In genomic region chr12:125064492-125064891, GRCh38 we compare ENCODE assay signal across 8 cellular contexts. TPM values are rescaled to one million over a fixed set of nuclear protein-coding genes. Genes with fewer than 3 reads are reported as not detected.
DNase-seq lines count a peak whose midpoint lies in the region; ATAC-seq, FAIRE-seq and TF ChIP-seq lines count a peak whose summit lies in the region.

No MANE protein-coding gene starts in this region.

- H3K9me3 Mint-ChIP-seq in T-helper 2 cell treated with Interferon-gamma antibody and Interleukin-4, amounts not matched to agents 5 μg/mL and 100 μg/mL, for 36 hours = peaks cover 10% of the 10 kb centered on the region
- peaks cover 6% of the 10 kb centered on the region for H3K9me3 Mint-ChIP-seq in activated CD4-positive, alpha-beta memory T cell treated with anti-CD3 and anti-CD28 coated beads, Interleukin-2, amount 10 ng/mL, durations not matched to agents 7 days and 5 days

- H3K36me3 Mint-ChIP-seq in T-helper 2 cell treated with Interferon-gamma antibody and Interleukin-4, amounts not matched to agents 5 μg/mL and 100 μg/mL, for 36 hours (ENCODE audit: low read depth) = peaks cover 5% of the 10 kb centered on the region
- no peaks in the 10 kb centered on the region for H3K36me3 Mint-ChIP-seq in activated CD4-positive, alpha-beta memory T cell treated with anti-CD3 and anti-CD28 coated beads, Interleukin-2, amount 10 ng/mL, durations not matched to agents 7 days and 5 days (ENCODE audit: low read depth)

- no peak for TF ChIP-seq EP300 in suprapubic skin (IDR thresholded peaks at IDR 0.05)

- 69% methylated on average over 5 of the region's 5 CpGs for WGBS in suprapubic skin

- POLR2A ChIA-PET in activated CD4-positive, alpha-beta memory T cell treated with anti-CD3 and anti-CD28 coated beads, Interleukin-2, amount 10 ng/mL, durations not matched to agents 7 days and 5 days (lab: Charles Lee) = interaction anchor here (2.5 kb wide), 1 partner anchor 15 kb away, joined by 12 read pairs; no protein-coding TSS in a partner anchor

- no peaks in the 10 kb centered on the region for H3K9me3 ChIP-seq in keratinocyte (ENCODE audit: control insufficient read depth, low read depth, low read length)
- H3K9me3 ChIP-seq in suprapubic skin = no peaks in the 10 kb centered on the region

- H3K36me3 ChIP-seq in keratinocyte (ENCODE audit: control insufficient read depth in 2 of 2, extremely low read depth in 1 of 2, insufficient read depth in 2 of 2, low read length in 2 of 2) = peaks cover 2 to 5% of the 10 kb centered on the region in 2 experiments
- H3K36me3 ChIP-seq in suprapubic skin = no peaks in the 10 kb centered on the region

- H3K27ac ChIP-seq in keratinocyte (ENCODE audit: control insufficient read depth, insufficient read depth, low read length) = no peak overlapping the region
- H3K27ac ChIP-seq in suprapubic skin = no peak overlapping the region

- no peak for TF ChIP-seq POLR2A in suprapubic skin (IDR thresholded peaks at IDR 0.05)

- H3K9ac ChIP-seq in keratinocyte (ENCODE audit: control insufficient read depth, extremely low read depth, insufficient read depth, low read length) = peak overlapping the region; percentile 73

- FAIRE-seq in keratinocyte (lab: Jason Lieb, UNC) = no peak

- H3K79me2 ChIP-seq in keratinocyte (ENCODE audit: control insufficient read depth, insufficient read depth, low read length) = peaks cover 27% of the 10 kb centered on the region

- H3K27me3 ChIP-seq in keratinocyte (ENCODE audit: control insufficient read depth, extremely low read depth, insufficient read depth, low read length) (no peaks in the 10 kb centered on the region), suprapubic skin (no peaks in the 10 kb centered on the region)

- no peak for TF ChIP-seq CTCF in keratinocyte (optimal IDR thresholded peaks at IDR 0.05 in 1 of 3, IDR thresholded peaks at IDR 0.05 in 1 of 3, conservative IDR thresholded peaks at IDR 0.05 in 1 of 3; ENCODE audit: extremely low read depth in 1 of 3, insufficient read depth in 2 of 3, low read length in 3 of 3)
- no peak for TF ChIP-seq CTCF in suprapubic skin (IDR thresholded peaks at IDR 0.05)

- no peak overlapping the region for H3K27ac Mint-ChIP-seq in T-helper 2 cell treated with Interferon-gamma antibody and Interleukin-4, amounts not matched to agents 5 μg/mL and 100 μg/mL, for 36 hours
- H3K27ac Mint-ChIP-seq in activated CD4-positive, alpha-beta memory T cell treated with anti-CD3 and anti-CD28 coated beads, Interleukin-2, amount 10 ng/mL, durations not matched to agents 7 days and 5 days = no peak overlapping the region

- peaks cover 7% of the 10 kb centered on the region for H3K4me1 ChIP-seq in keratinocyte (ENCODE audit: control insufficient read depth, extremely low read depth, insufficient read depth, low read length)
- H3K4me1 ChIP-seq in suprapubic skin = peaks cover 25% of the 10 kb centered on the region

- dilution Hi-C loops in keratinocyte (cut with MboI; ENCODE audit: extremely low pct_ligation_motif_present, low sequenced_read_pairs) = no loop called here

- no peaks in the 10 kb centered on the region for H3K9me1 ChIP-seq in keratinocyte (ENCODE audit: control insufficient read depth, extremely low read depth, insufficient read depth, low read length)

- H3K4me3 Mint-ChIP-seq in T-helper 2 cell treated with Interferon-gamma antibody and Interleukin-4, amounts not matched to agents 5 μg/mL and 100 μg/mL, for 36 hours = peak overlapping the region; percentile 82
- peak overlapping the region; percentile 61 for H3K4me3 Mint-ChIP-seq in activated CD4-positive, alpha-beta memory T cell treated with anti-CD3 and anti-CD28 coated beads, Interleukin-2, amount 10 ng/mL, durations not matched to agents 7 days and 5 days

- no peak overlapping the region for H2AFZ ChIP-seq in keratinocyte (ENCODE audit: control insufficient read depth, low read length)

- H3K4me3 ChIP-seq in keratinocyte (ENCODE audit: control insufficient read depth in 2 of 3, extremely low read depth in 1 of 3, insufficient read depth in 2 of 3, low read depth in 1 of 3, low read length in 3 of 3) (peak overlapping the region; percentile 72 to 92 (median 76)), suprapubic skin (peak overlapping the region; percentile 77)

- peaks cover 21% of the 10 kb centered on the region for H3K4me1 Mint-ChIP-seq in T-helper 2 cell treated with Interferon-gamma antibody and Interleukin-4, amounts not matched to agents 5 μg/mL and 100 μg/mL, for 36 hours (ENCODE audit: low read depth)
- peaks cover 16% of the 10 kb centered on the region for H3K4me1 Mint-ChIP-seq in activated CD4-positive, alpha-beta memory T cell treated with anti-CD3 and anti-CD28 coated beads, Interleukin-2, amount 10 ng/mL, durations not matched to agents 7 days and 5 days

- CTCF ChIA-PET in activated CD4-positive, alpha-beta memory T cell treated with anti-CD3 and anti-CD28 coated beads, Interleukin-2, amount 10 ng/mL, durations not matched to agents 7 days and 5 days (lab: Charles Lee) = interaction anchor here (0.8 to 1.0 kb wide), 2 partner anchors 11 to 158 kb away, joined by 3 to 5 read pairs; no protein-coding TSS in a partner anchor

- peak overlapping the region; percentile 87 for H3K4me2 ChIP-seq in keratinocyte (ENCODE audit: control insufficient read depth, extremely low read depth, insufficient read depth, low read depth, low read length)

- no peak for ATAC-seq in HG03460 (IDR thresholded peaks at IDR 0.05; ENCODE audit: unreplicated experiment)

- H4K20me1 ChIP-seq in keratinocyte (ENCODE audit: control insufficient read depth, extremely low read depth, insufficient read depth, low read length) = no peaks in the 10 kb centered on the region

- peaks cover 23% of the 10 kb centered on the region for H3K27me3 Mint-ChIP-seq in T-helper 2 cell treated with Interferon-gamma antibody and Interleukin-4, amounts not matched to agents 5 μg/mL and 100 μg/mL, for 36 hours (ENCODE audit: low read depth)
- peaks cover 15% of the 10 kb centered on the region for H3K27me3 Mint-ChIP-seq in activated CD4-positive, alpha-beta memory T cell treated with anti-CD3 and anti-CD28 coated beads, Interleukin-2, amount 10 ng/mL, durations not matched to agents 7 days and 5 days

- DNase-seq in T-helper 2 cell treated with Interferon-gamma antibody and Interleukin-4, amounts not matched to agents 5 μg/mL and 100 μg/mL, for 36 hours (ENCODE audit: low spot score) = no peak
- DNase-seq in T-helper 2 cell (no peak), keratinocyte (ENCODE audit: low read depth, low spot score) (no peak), suprapubic skin (ENCODE audit: low spot score in 2 of 2) (no peak), NCI-H1048 (lab: John Stamatoyannopoulos, UW) (no peak), NCI-H510A treated with DMSO at 0.1 percent for 48 hours (lab: John Stamatoyannopoulos, UW) (no peak)
- no peak for DNase-seq in activated CD4-positive, alpha-beta memory T cell treated with anti-CD3 and anti-CD28 coated beads, Interleukin-2, amount 10 ng/mL, durations not matched to agents 7 days and 5 days

RNA-seq across cellular contexts. Expression of gene AACS, which starts 0.7 kb away (rescaled TPM):
- 10 to 100 TPM; 17.1 to 17.2 TPM for total RNA-seq in activated CD4-positive, alpha-beta memory T cell treated with anti-CD3 and anti-CD28 coated beads, Interleukin-2, amount 10 ng/mL, durations not matched to agents 7 days and 5 days
- polyA plus RNA-seq in keratinocyte = 23.9 to 37.8 TPM (median 27.0 TPM) in 3 replicates
- polyA plus RNA-seq in keratinocyte (2011; ENCODE audit: low read depth) = 13.5 TPM
- polyA plus RNA-seq in keratinocyte (2011; cell fraction: cytosol; rRNA removed) = 23.5 and 30.2 TPM in 2 replicates
- 57.6 and 63.0 TPM in 2 replicates for polyA plus RNA-seq in keratinocyte (2011; cell fraction: nucleus; rRNA removed)
- polyA plus RNA-seq in keratinocyte (2012; ENCODE audit: low replicate concordance) = 25.9 and 37.1 TPM in 2 replicates
- polyA minus RNA-seq in keratinocyte = 35.8 to 66.5 TPM (median 56.4 TPM) in 3 replicates
- 29.4 TPM for polyA minus RNA-seq in keratinocyte (2011; cell fraction: cytosol; rRNA and poly(A)+ RNA removed)
- 28.7 and 33.9 TPM in 2 replicates for polyA minus RNA-seq in keratinocyte (2011; cell fraction: nucleus; rRNA and poly(A)+ RNA removed)
- total RNA-seq in suprapubic skin = 100 to 1,000 TPM in 1 of 4 donors, 10 to 100 TPM in 3; 69.0 to 103 (median 77.0) TPM
